In the genomic region with DNA sequence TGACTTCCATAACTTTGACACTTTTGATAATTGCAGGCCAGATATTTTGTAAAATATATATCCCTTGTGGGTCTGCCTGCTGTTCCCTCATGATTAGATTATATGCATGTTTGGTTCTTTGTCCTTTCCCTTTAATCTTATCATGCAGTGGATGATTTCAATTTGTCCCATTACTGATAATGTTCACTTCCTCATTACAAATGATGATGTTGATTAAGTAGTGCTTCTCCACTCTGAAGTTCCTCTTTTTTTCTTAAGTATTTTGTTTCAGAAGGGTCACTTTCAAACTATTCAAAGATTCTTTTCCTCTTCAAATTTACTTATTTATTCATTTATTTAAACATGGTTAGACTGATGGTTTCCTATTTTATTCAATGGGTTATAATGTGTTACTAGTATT, we compare ENCODE assay signal across 23 cellular contexts.
"Had no signal": no experiment of that assay in that cellular context is flagged by ENCODE, and none has a peak within 500 bp of the region (broad histone marks: within the 10 kb centered on the region; RNA-seq: fewer than 3 reads in every experiment).

No MANE protein-coding gene starts in this region.

- H3K36me3 ChIP-seq: adrenal gland, left lung, lower lobe of right lung, right atrium auricular region, suprapubic skin, tibial artery, upper lobe of right lung had no signal

- H3K27me3 ChIP-seq: adrenal gland, body of pancreas, left lung, right atrium auricular region, suprapubic skin, tibial artery, upper lobe of right lung had no signal

- H3K4me3 ChIP-seq: adrenal gland, body of pancreas, left lung, lower lobe of right lung, right atrium auricular region, smooth muscle cell, suprapubic skin, tibial artery, upper lobe of right lung had no signal

- H3K4me1 ChIP-seq: adrenal gland, body of pancreas, left lung, lower lobe of right lung, right atrium auricular region, suprapubic skin, upper lobe of right lung had no signal

- H3K9me3 ChIP-seq: adrenal gland, body of pancreas, left lung, lower lobe of right lung, right atrium auricular region, suprapubic skin, tibial artery, upper lobe of right lung had no signal

- H3K27ac ChIP-seq: adrenal gland, body of pancreas, epithelial cell of prostate, left lung, lower lobe of right lung, right atrium auricular region, suprapubic skin, tibial artery, upper lobe of right lung had no signal

- DNase-seq: activated CD4-positive, alpha-beta T cell treated with anti-CD3 and anti-CD28 coated beads for 4 hours; activated CD4-positive, alpha-beta T cell treated with anti-CD3 and anti-CD28 coated beads, Interleukin-2, amount 50 U/mL, for 4 hours; activated effector memory CD4-positive, alpha-beta T cell treated with anti-CD3 and anti-CD28 coated beads, Interleukin-2, amount 50 U/mL, for 16 hours; activated naive CD4-positive, alpha-beta T cell treated with anti-CD3 and anti-CD28 coated beads for 36 hours; activated naive CD8-positive, alpha-beta T cell treated with anti-CD3 and anti-CD28 coated beads for 36 hours; activated T-cell treated with anti-CD3 and anti-CD28 coated beads, Interleukin-2, amount 50 U/mL, for 1 hour; adrenal gland; aorta; body of pancreas; effector CD8-positive, alpha-beta T cell; left lung; lower lobe of right lung; mesendoderm; natural killer cell; stimulated activated CD4-positive, alpha-beta T cell treated with anti-CD3 and anti-CD28 coated beads, Interleukin-15, amount 100 ng/mL, for 24 hours; stimulated activated CD4-positive, alpha-beta T cell treated with anti-CD3 and anti-CD28 coated beads, Interleukin-2, amount 100 ng/mL, for 24 hours; stimulated activated naive CD4-positive, alpha-beta T cell; tibial artery; upper lobe of right lung had no signal
